Comparison of ENCODE assay signal across 17 cellular contexts in the genomic region with DNA sequence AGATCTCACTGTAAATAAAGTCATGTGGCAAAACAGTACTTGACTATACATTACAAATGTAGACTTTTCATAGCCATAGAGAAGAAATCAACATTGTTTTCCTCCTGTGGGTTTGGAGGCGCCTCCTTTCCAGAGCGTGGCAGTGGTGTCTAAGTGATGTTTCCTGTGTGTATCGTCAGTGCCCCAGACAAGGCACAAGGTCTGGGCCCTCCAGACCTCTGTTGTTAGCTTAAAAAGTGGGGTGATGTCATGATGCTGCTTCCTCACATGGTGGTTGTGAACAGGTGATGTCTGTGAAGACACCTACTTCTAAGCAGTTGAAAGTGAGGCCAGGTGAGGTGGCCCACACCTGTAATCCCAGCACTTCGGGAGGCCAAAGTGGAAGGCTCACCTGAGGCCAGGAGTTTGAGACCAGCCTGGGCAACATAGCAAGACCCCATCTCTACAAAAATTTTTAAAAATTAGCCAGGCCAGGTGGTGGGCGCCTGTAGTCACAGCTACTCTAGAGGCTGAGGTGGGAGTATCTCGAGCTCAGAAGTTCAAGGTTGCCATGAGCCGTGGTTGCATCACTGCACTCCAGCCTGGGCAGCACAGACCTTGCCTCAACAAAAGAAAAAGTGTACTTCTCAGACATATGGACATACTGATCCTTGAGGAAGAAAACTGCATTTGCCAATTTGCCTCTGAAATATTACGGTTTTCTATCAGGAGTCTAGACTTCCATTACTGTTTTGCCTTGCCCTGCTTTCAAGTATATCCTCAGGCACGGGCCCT. TPM values are rescaled to one million over a fixed set of nuclear protein-coding genes. Genes with fewer than 3 reads are reported as not detected.
DNase-seq lines count a peak whose midpoint lies in the region; ATAC-seq and TF ChIP-seq lines count a peak whose summit lies in the region.
"Had no signal": no experiment of that assay in that cellular context is flagged by ENCODE, and none has a peak within 500 bp of the region (broad histone marks: within the 10 kb centered on the region; RNA-seq: fewer than 3 reads in every experiment).

No MANE protein-coding gene starts in this region.

- intact Hi-C loops in CD8-positive, alpha-beta T cell (cut with DNase I, micrococcal nuclease): loop anchor here in 1 of 2 experiments (5.0 kb wide), 1 partner anchor 58 kb away; no protein-coding TSS in a partner anchor
- intact Hi-C loops in activated T-helper 2 cell treated with anti-CD3 and anti-CD28 coated beads, Interferon-gamma antibody, Interleukin-2, Interleukin-4, amounts not matched to agents 10 μg/mL and 5 μg/mL and 100 μg/mL, durations not matched to agents 14 hours and 24 hours and 36 hours (cut with micrococcal nuclease): no loop called here
- intact Hi-C loops in right lobe of liver (cut with DNase I): no loop called here

- H3K4me3 Mint-ChIP-seq in CD8-positive, alpha-beta T cell: peak overlapping the region; percentile 5
- H3K4me3 Mint-ChIP-seq in activated T-helper 2 cell treated with anti-CD3 and anti-CD28 coated beads, Interferon-gamma antibody, Interleukin-2, Interleukin-4, amounts not matched to agents 10 μg/mL and 5 μg/mL and 100 μg/mL, durations not matched to agents 14 hours and 24 hours and 36 hours (ENCODE audit: low read depth): no peak overlapping the region
- H3K4me3 Mint-ChIP-seq in type B pancreatic cell: no peak overlapping the region
- H3K4me3 Mint-ChIP-seq: HFFc6 had no signal

- peaks cover 92% of the 10 kb centered on the region for H3K36me3 Mint-ChIP-seq in CD8-positive, alpha-beta T cell
- peaks cover 94% of the 10 kb centered on the region for H3K36me3 Mint-ChIP-seq in activated T-helper 2 cell treated with anti-CD3 and anti-CD28 coated beads, Interferon-gamma antibody, Interleukin-2, Interleukin-4, amounts not matched to agents 10 μg/mL and 5 μg/mL and 100 μg/mL, durations not matched to agents 14 hours and 24 hours and 36 hours (ENCODE audit: low read depth)
- peaks cover 31% of the 10 kb centered on the region for H3K36me3 Mint-ChIP-seq in type B pancreatic cell

- peaks cover 53% of the 10 kb centered on the region for H3K36me3 ChIP-seq in CD8-positive, alpha-beta T cell (ENCODE audit: insufficient read depth, low read length)
- peaks cover 0 to 56% (median 19%) of the 10 kb centered on the region in 4 donors for H3K36me3 ChIP-seq in right lobe of liver

- no peaks in the 10 kb centered on the region for H3K27me3 Mint-ChIP-seq in CD8-positive, alpha-beta T cell (ENCODE audit: low read depth)
- H3K27me3 Mint-ChIP-seq in activated T-helper 2 cell treated with anti-CD3 and anti-CD28 coated beads, Interferon-gamma antibody, Interleukin-2, Interleukin-4, amounts not matched to agents 10 μg/mL and 5 μg/mL and 100 μg/mL, durations not matched to agents 14 hours and 24 hours and 36 hours (ENCODE audit: low read depth): no peaks in the 10 kb centered on the region
- no peaks in the 10 kb centered on the region for H3K27me3 Mint-ChIP-seq in type B pancreatic cell

- DNase-seq in CD8-positive, alpha-beta T cell: peak in 4 of 7 experiments; percentile 33 to 82 (median 36)
- DNase-seq in RWPE1 (ENCODE audit: low spot score) (no peak), right lobe of liver (no peak), type B pancreatic cell (ENCODE audit: extremely low spot score, unreplicated experiment) (no peak), nucleus accumbens (lab: John Stamatoyannopoulos, UW) (no peak)
- DNase-seq in activated T-helper 2 cell treated with anti-CD3 and anti-CD28 coated beads, Interferon-gamma antibody, Interleukin-2, Interleukin-4, amounts not matched to agents 10 μg/mL and 5 μg/mL and 100 μg/mL, durations not matched to agents 14 hours and 24 hours and 36 hours (ENCODE audit: low spot score): no peak
- DNase-seq: GF-D8; HFFc6; NCI-H1105; NCI-H2171 treated with DMSO at 0.1 percent for 48 hours; NK-92 treated with Interleukin-12 subunit alpha and Interleukin-12 subunit beta, amount 100 ng/mL, for 24 hours; stimulated activated CD4-positive, alpha-beta T cell treated with anti-CD3 and anti-CD28 coated beads, Interleukin-15, amount 100 ng/mL, for 24 hours; T1000 had no signal

- peak overlapping the region; percentile 40 for H3K27ac ChIP-seq in CD8-positive, alpha-beta T cell (ENCODE audit: low read depth, low read length)
- H3K27ac ChIP-seq in RWPE1: peak overlapping the region; percentile 20; the same call in 1 of the 2 replicates
- no peak overlapping the region for H3K27ac ChIP-seq in right lobe of liver
- H3K27ac ChIP-seq: adrenal gland, suprapubic skin had no signal

- no peak for TF ChIP-seq POLR2A in right lobe of liver (IDR thresholded peaks at IDR 0.05)

- no peak overlapping the region for H3K4me3 ChIP-seq in CD8-positive, alpha-beta T cell (ENCODE audit: low read depth, low read length)
- H3K4me3 ChIP-seq in right lobe of liver: no peak overlapping the region
- H3K4me3 ChIP-seq: adrenal gland, suprapubic skin had no signal

- ATAC-seq in CD8-positive, alpha-beta T cell: peak; percentile 96
- ATAC-seq in right lobe of liver (peak; percentile 22 to 48 (median 30)), GM18868 (IDR thresholded peaks at IDR 0.05; ENCODE audit: unreplicated experiment) (no peak), HG02759 (IDR thresholded peaks at IDR 0.05; ENCODE audit: unreplicated experiment) (no peak)

- H3K27me3 ChIP-seq in CD8-positive, alpha-beta T cell (ENCODE audit: insufficient read depth, low read length): no peaks in the 10 kb centered on the region
- no peaks in the 10 kb centered on the region for H3K27me3 ChIP-seq in right lobe of liver
- H3K27me3 ChIP-seq: adrenal gland, suprapubic skin had no signal

- peaks cover 38% of the 10 kb centered on the region for H3K4me1 ChIP-seq in CD8-positive, alpha-beta T cell (ENCODE audit: insufficient read depth, low read length)
- peaks cover 0 to 8% (median 3%) of the 10 kb centered on the region in 4 donors for H3K4me1 ChIP-seq in right lobe of liver
- H3K4me1 ChIP-seq: suprapubic skin had no signal

- H3K9me3 ChIP-seq in CD8-positive, alpha-beta T cell (ENCODE audit: low read length): no peaks in the 10 kb centered on the region
- H3K9me3 ChIP-seq in right lobe of liver: no peaks in the 10 kb centered on the region
- H3K9me3 ChIP-seq: adrenal gland, suprapubic skin had no signal

- peak overlapping the region; percentile 94 for H3K27ac Mint-ChIP-seq in CD8-positive, alpha-beta T cell
- H3K27ac Mint-ChIP-seq in activated T-helper 2 cell treated with anti-CD3 and anti-CD28 coated beads, Interferon-gamma antibody, Interleukin-2, Interleukin-4, amounts not matched to agents 10 μg/mL and 5 μg/mL and 100 μg/mL, durations not matched to agents 14 hours and 24 hours and 36 hours: peak overlapping the region; percentile 15
- no peak overlapping the region for H3K27ac Mint-ChIP-seq in type B pancreatic cell
- H3K27ac Mint-ChIP-seq: HFFc6 had no signal

- WGBS in right lobe of liver (ENCODE audit: insufficient coverage, low coverage, low lambda C conversion rate, missing lambda C conversion rate): 73% methylated on average over 7 of the region's 9 CpGs

- POLR2A ChIA-PET in CD8-positive, alpha-beta T cell (lab: Charles Lee): interaction anchor here (1.5 kb wide), 1 partner anchor 15 kb away, joined by 6 read pairs; a partner anchor contains a TSS
- POLR2A ChIA-PET in RWPE1 (lab: Yijun Ruan, JAX; ENCODE audit: low non-redundant PET): no interaction called here

- H3K9me3 Mint-ChIP-seq in CD8-positive, alpha-beta T cell: no peaks in the 10 kb centered on the region
- no peaks in the 10 kb centered on the region for H3K9me3 Mint-ChIP-seq in activated T-helper 2 cell treated with anti-CD3 and anti-CD28 coated beads, Interferon-gamma antibody, Interleukin-2, Interleukin-4, amounts not matched to agents 10 μg/mL and 5 μg/mL and 100 μg/mL, durations not matched to agents 14 hours and 24 hours and 36 hours
- no peaks in the 10 kb centered on the region for H3K9me3 Mint-ChIP-seq in type B pancreatic cell
- H3K9me3 Mint-ChIP-seq: HFFc6 had no signal

- H3K4me1 Mint-ChIP-seq in CD8-positive, alpha-beta T cell (ENCODE audit: low read depth): peaks cover 59% of the 10 kb centered on the region
- H3K4me1 Mint-ChIP-seq in activated T-helper 2 cell treated with anti-CD3 and anti-CD28 coated beads, Interferon-gamma antibody, Interleukin-2, Interleukin-4, amounts not matched to agents 10 μg/mL and 5 μg/mL and 100 μg/mL, durations not matched to agents 14 hours and 24 hours and 36 hours (ENCODE audit: low read depth): peaks cover 39% of the 10 kb centered on the region
- H3K4me1 Mint-ChIP-seq in type B pancreatic cell (ENCODE audit: unreplicated experiment): no peaks in the 10 kb centered on the region

- peak; percentile 27 for TF ChIP-seq CTCF in CD8-positive, alpha-beta T cell (IDR thresholded peaks at IDR 0.05)
- TF ChIP-seq CTCF in RWPE1 (conservative IDR thresholded peaks at IDR 0.05; ENCODE audit: low read depth) (no peak), right lobe of liver (IDR thresholded peaks at IDR 0.05) (no peak), type B pancreatic cell (conservative IDR thresholded peaks at IDR 0.05) (no peak)

- CTCF ChIA-PET in CD8-positive, alpha-beta T cell (lab: Charles Lee): no interaction called here
- CTCF ChIA-PET in RWPE1 (lab: Yijun Ruan, JAX): no interaction called here

RNA-seq across cellular contexts. Expression of a gene that starts 15.7 kb away (rescaled TPM):
- 100 to 1,000 TPM; 133 to 134 TPM for total RNA-seq in CD8-positive, alpha-beta T cell
- 150 and 165 TPM in 2 replicates for total RNA-seq in activated T-helper 2 cell treated with anti-CD3 and anti-CD28 coated beads, Interferon-gamma antibody, Interleukin-2, Interleukin-4, amounts not matched to agents 10 μg/mL and 5 μg/mL and 100 μg/mL, durations not matched to agents 14 hours and 24 hours and 36 hours
- total RNA-seq in right lobe of liver (10 to 100 TPM; 26.4 to 57.2 (median 31.4) TPM), type B pancreatic cell (ENCODE audit: low replicate concordance) (83.6 and 93.0 TPM in 2 replicates)

Comparison
In these comparisons a context has a peak if more than half of its experiments do, and no peak if none do; other contexts are left out.
1. ATAC-seq: peak in CD8-positive, alpha-beta T cell (single experiment) and right lobe of liver (4 of 4); none in GM18868 (single experiment) and HG02759 (single experiment).
2. DNase-seq: peak in CD8-positive, alpha-beta T cell (4 of 7); none in RWPE1 (single experiment), activated T-helper 2 cell treated with anti-CD3 and anti-CD28 coated beads, Interferon-gamma antibody, Interleukin-2, Interleukin-4, amounts not matched to agents 10 μg/mL and 5 μg/mL and 100 μg/mL, durations not matched to agents 14 hours and 24 hours and 36 hours (single experiment), right lobe of liver (0 of 3), type B pancreatic cell (single experiment) and nucleus accumbens (0 of 56).
3. H3K27ac ChIP-seq: peak in CD8-positive, alpha-beta T cell (single experiment) and RWPE1 (single experiment); none in right lobe of liver (0 of 3).